In the genomic region with DNA sequence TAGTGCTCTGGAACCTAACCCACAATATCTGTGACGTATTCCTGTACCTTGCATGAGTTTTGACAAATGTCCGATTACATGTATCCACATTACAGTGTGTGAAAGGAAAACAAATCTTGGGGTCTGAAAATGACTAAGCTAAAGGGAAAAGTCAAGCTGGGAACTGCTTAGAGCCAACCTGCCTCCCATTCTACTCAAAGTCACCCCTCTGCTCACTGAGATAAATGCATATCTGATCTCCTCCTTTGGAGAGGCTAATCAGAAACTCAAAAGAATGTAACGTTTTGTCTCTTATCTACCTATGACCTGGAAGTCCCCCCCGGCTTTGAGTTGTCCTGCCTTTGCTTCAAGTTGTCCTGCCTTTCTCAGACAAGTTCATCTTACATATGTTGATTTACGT, we compare ENCODE assay signal across 1 cellular context.
TF ChIP-seq lines count a peak whose summit lies in the region.

No MANE protein-coding gene starts in this region.

TF ChIP-seq in K562, 482 proteins besides CTCF, POLR2A, EP300 and RAD21 (continued from another document):
- TF ChIP-seq, protein P1, sequence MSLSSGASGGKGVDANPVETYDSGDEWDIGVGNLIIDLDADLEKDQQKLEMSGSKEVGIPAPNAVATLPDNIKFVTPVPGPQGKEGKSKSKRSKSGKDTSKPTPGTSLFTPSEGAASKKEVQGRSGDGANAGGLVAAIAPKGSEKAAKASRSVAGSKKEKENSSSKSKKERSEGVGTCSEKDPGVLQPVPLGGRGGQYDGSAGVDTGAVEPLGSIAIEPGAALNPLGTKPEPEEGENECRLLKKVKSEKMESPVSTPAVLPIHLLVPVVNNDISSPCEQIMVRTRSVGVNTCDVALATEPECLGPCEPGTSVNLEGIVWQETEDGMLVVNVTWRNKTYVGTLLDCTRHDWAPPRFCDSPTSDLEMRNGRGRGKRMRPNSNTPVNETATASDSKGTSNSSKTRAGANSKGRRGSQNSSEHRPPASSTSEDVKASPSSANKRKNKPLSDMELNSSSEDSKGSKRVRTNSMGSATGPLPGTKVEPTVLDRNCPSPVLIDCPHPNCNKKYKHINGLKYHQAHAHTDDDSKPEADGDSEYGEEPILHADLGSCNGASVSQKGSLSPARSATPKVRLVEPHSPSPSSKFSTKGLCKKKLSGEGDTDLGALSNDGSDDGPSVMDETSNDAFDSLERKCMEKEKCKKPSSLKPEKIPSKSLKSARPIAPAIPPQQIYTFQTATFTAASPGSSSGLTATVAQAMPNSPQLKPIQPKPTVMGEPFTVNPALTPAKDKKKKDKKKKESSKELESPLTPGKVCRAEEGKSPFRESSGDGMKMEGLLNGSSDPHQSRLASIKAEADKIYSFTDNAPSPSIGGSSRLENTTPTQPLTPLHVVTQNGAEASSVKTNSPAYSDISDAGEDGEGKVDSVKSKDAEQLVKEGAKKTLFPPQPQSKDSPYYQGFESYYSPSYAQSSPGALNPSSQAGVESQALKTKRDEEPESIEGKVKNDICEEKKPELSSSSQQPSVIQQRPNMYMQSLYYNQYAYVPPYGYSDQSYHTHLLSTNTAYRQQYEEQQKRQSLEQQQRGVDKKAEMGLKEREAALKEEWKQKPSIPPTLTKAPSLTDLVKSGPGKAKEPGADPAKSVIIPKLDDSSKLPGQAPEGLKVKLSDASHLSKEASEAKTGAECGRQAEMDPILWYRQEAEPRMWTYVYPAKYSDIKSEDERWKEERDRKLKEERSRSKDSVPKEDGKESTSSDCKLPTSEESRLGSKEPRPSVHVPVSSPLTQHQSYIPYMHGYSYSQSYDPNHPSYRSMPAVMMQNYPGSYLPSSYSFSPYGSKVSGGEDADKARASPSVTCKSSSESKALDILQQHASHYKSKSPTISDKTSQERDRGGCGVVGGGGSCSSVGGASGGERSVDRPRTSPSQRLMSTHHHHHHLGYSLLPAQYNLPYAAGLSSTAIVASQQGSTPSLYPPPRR (CRISPR knock-in tag; IDR thresholded peaks at IDR 0.05; ENCODE audit: borderline replicate concordance), result no peak
- TF ChIP-seq TEAD1 (CRISPR knock-in tag; IDR thresholded peaks at IDR 0.05) (0 out of 4 replicates have a peak, but pooled peaks of 1 of the 2 experiments have one; percentile 28), ZEB2 (IDR thresholded peaks at IDR 0.05) (peak; percentile 87), CTBP1 (IDR thresholded peaks at IDR 0.05; ENCODE audit: borderline replicate concordance) (peak; percentile 50; the same call in 1 of the 2 replicates), TRIM28 (IDR thresholded peaks at IDR 0.05) (no peak), TEAD4 (IDR thresholded peaks at IDR 0.05; ENCODE audit: low read length) (peak; percentile 65), TEAD4 (CRISPR knock-in tag; IDR thresholded peaks at IDR 0.05; ENCODE audit: borderline replicate concordance) (no peak), CBFA2T3 (IDR thresholded peaks at IDR 0.05) (peak; percentile 79), TAL1 (IDR thresholded peaks at IDR 0.05) (peak; percentile 72), HNRNPH1 (optimal IDR thresholded peaks at IDR 0.05; ENCODE audit: low read depth, low read length) (no peak)
TF ChIP-seq in K562: peak in this region for 22.
